In genomic region chr2:100381240-100381639, GRCh38 we compare ENCODE assay signal across 7 cellular contexts. TPM values are rescaled to one million over a fixed set of nuclear protein-coding genes. Genes with fewer than 3 reads are reported as not detected.
DNase-seq lines count a peak whose midpoint lies in the region; ATAC-seq and TF ChIP-seq lines count a peak whose summit lies in the region.

No MANE protein-coding gene starts in this region.

- no peak overlapping the region for H3K4me3 ChIP-seq in coronary artery
- H3K4me3 ChIP-seq in lung = no peak overlapping the region

- WGBS in lung, 2 donors = 34 to 36% methylated on average over 4 of the region's 4 CpGs

- H3K27ac ChIP-seq in coronary artery (no peak overlapping the region), lung (ENCODE audit: low read depth in 1 of 2, low read length in 1 of 2) (no peak overlapping the region)

- TF ChIP-seq CTCF in GM12873 (IDR thresholded peaks at IDR 0.05; ENCODE audit: insufficient read depth, low read depth, low read length, missing control alignments) (peak; percentile 94), coronary artery (IDR thresholded peaks at IDR 0.05) (peak; percentile 80), lung (IDR thresholded peaks at IDR 0.05; ENCODE audit: control extremely low read depth, extremely low read depth) (peak; percentile 61)

- DNase-seq in NCI-H460 (ENCODE audit: extremely low read depth, low read depth) (peak; percentile 65), coronary artery (ENCODE audit: low spot score) (no peak), lung (ENCODE audit: low spot score) (peak; percentile 88)
- DNase-seq in activated CD4-positive, alpha-beta T cell treated with anti-CD3 and anti-CD28 coated beads for 4 hours = peak; percentile 54 to 71
- DNase-seq in stimulated activated CD8-positive, alpha-beta memory T cell treated with anti-CD3 and anti-CD28 coated beads, Interleukin-12 subunit alpha, Interleukin-12 subunit beta, amount 100 ng/mL, for 4 hours (ENCODE audit: low read depth) = peak; percentile 23

- ATAC-seq in HG03139 (IDR thresholded peaks at IDR 0.05; ENCODE audit: unreplicated experiment) (peak; percentile 61), lung (ENCODE audit: insufficient read depth, low FRiP score) (peak; percentile 75)

- H3K9me3 ChIP-seq in lung (ENCODE audit: control insufficient read depth in 2 of 2, insufficient read depth in 1 of 2, low read length in 1 of 2) = no peaks in the 10 kb centered on the region

- H3K27me3 ChIP-seq in lung (ENCODE audit: control insufficient read depth, insufficient read depth) = no peaks in the 10 kb centered on the region

- no peaks in the 10 kb centered on the region for H3K4me1 ChIP-seq in lung (ENCODE audit: control insufficient read depth in 2 of 2, insufficient read depth in 2 of 2, low read length in 2 of 2)

- no peaks in the 10 kb centered on the region for H3K36me3 ChIP-seq in lung (ENCODE audit: control insufficient read depth in 2 of 2, insufficient read depth in 2 of 2, low read length in 2 of 2)

RNA-seq across cellular contexts. Expression of gene CHST10, which starts 36.2 kb away (rescaled TPM):
- total RNA-seq in NCI-H460 (2014; rRNA removed; shearing (Covaris generic)) = 14.0 and 16.2 TPM in 2 replicates
- polyA plus RNA-seq in NCI-H460 (2014; cell fraction: nucleus; rRNA removed) = 19.8 and 29.9 TPM in 2 replicates
- 10 to 100 TPM; 10.5 to 22.4 TPM for total RNA-seq in lung
- polyA plus RNA-seq in lung = 1 to 10 TPM; 5.1 to 5.5 TPM

RNA-seq across cellular contexts. Expression of gene LONRF2, which starts 58.9 kb away (rescaled TPM):
- total RNA-seq in NCI-H460 (2014; rRNA removed; shearing (Covaris generic)) = 3.2 and 4.3 TPM in 2 replicates
- polyA plus RNA-seq in NCI-H460 (2014; cell fraction: nucleus; rRNA removed) = 4.5 and 6.7 TPM in 2 replicates
- 1 to 10 TPM; 4.4 to 5.2 TPM for total RNA-seq in lung
- under 1 TPM; 0.38 to 0.71 TPM for polyA plus RNA-seq in lung
